17 cellular contexts compared by ENCODE assay signal in the genomic region with DNA sequence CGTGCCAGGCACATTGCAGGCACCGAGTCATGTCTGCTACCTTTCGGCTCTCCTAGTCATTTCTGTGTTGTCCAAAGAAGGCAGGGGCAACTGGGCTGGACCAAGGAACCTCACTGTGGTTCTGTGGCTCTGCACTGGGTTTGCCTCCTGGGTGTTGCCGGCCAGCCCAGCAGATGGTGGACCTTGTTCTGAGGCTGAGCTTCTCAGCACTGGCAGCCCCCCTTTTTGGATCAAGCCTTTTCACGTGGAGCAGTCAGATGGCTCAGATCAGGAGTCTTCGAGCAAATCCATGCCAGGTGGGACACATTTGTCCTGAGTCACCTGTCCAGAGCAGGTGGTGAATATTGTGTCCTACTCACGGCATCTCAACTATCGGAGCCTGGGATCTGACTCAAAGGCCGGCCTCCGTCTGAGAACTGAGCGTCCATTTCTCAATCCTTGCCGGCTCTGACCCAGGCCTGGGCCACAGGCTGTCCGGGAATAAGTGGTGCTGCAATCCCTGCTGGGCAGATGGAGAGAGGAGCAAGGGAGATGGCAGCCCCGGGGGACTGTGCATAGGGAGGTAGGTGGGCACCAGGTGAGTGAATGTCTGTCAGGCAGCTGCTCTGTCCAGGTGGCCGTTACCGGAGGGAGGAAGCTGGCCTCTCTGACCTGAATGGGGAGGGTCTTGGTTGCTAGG. TPM values are rescaled to one million over a fixed set of nuclear protein-coding genes. Genes with fewer than 3 reads are reported as not detected.
DNase-seq lines count a peak whose midpoint lies in the region; ATAC-seq lines count a peak whose summit lies in the region.
"Had no signal": no experiment of that assay in that cellular context is flagged by ENCODE, and none has a peak within 500 bp of the region (broad histone marks: within the 10 kb centered on the region; RNA-seq: fewer than 3 reads in every experiment).

A gene (plus strand): TSS at position 304 of the 679 bp plus-strand sequence. CDS start 28,521 bp downstream, outside the sequence.

- H3K4me1 Mint-ChIP-seq in activated T-cell treated with anti-CD3 and anti-CD28 coated beads, Interleukin-2, amount 50 U/mL, for 4 hours (ENCODE audit: low read depth) = no peaks in the 10 kb centered on the region
- no peaks in the 10 kb centered on the region for H3K4me1 Mint-ChIP-seq in activated T-helper 1 cell treated with anti-CD3 and anti-CD28 coated beads, Interleukin-12 subunit alpha, Interleukin-12 subunit beta, Interleukin-2, Interleukin-4 antibody, amounts not matched to agents 30 ng/mL and 10 ng/mL and 1 ng/mL, durations not matched to agents 14 hours and 24 hours and 36 hours (ENCODE audit: low read depth)

- WGBS in urinary bladder = 86% methylated on average over 16 of the region's 16 CpGs

- intact Hi-C loops in activated T-helper 1 cell treated with anti-CD3 and anti-CD28 coated beads, Interleukin-12 subunit alpha, Interleukin-12 subunit beta, Interleukin-2, Interleukin-4 antibody, amounts not matched to agents 30 ng/mL and 10 ng/mL and 1 ng/mL, durations not matched to agents 14 hours and 24 hours and 36 hours (cut with micrococcal nuclease) = no loop called here

- no peaks in the 10 kb centered on the region for H3K27me3 ChIP-seq in mononuclear cell (ENCODE audit: insufficient read depth, low read length)

- H3K27me3 Mint-ChIP-seq in activated T-cell treated with anti-CD3 and anti-CD28 coated beads, Interleukin-2, amount 50 U/mL, for 4 hours (ENCODE audit: low read depth) = peaks cover 11% of the 10 kb centered on the region
- no peaks in the 10 kb centered on the region for H3K27me3 Mint-ChIP-seq in activated T-helper 1 cell treated with anti-CD3 and anti-CD28 coated beads, Interleukin-12 subunit alpha, Interleukin-12 subunit beta, Interleukin-2, Interleukin-4 antibody, amounts not matched to agents 30 ng/mL and 10 ng/mL and 1 ng/mL, durations not matched to agents 14 hours and 24 hours and 36 hours (ENCODE audit: insufficient read depth)

- H3K4me3 ChIP-seq in mononuclear cell (ENCODE audit: low read length) (no peak within 1 kb of the TSS), urinary bladder (ENCODE audit: low read depth, low read length) (no peak within 1 kb of the TSS)
- H3K4me3 ChIP-seq: heart right ventricle had no signal

- no peaks in the 10 kb centered on the region for H3K36me3 Mint-ChIP-seq in activated T-cell treated with anti-CD3 and anti-CD28 coated beads, Interleukin-2, amount 50 U/mL, for 4 hours (ENCODE audit: insufficient read depth)
- no peaks in the 10 kb centered on the region for H3K36me3 Mint-ChIP-seq in activated T-helper 1 cell treated with anti-CD3 and anti-CD28 coated beads, Interleukin-12 subunit alpha, Interleukin-12 subunit beta, Interleukin-2, Interleukin-4 antibody, amounts not matched to agents 30 ng/mL and 10 ng/mL and 1 ng/mL, durations not matched to agents 14 hours and 24 hours and 36 hours (ENCODE audit: low read depth)
- H3K36me3 Mint-ChIP-seq: activated naive CD8-positive, alpha-beta T cell had no signal

- no peak within 1 kb of the TSS for H3K27ac Mint-ChIP-seq in activated T-helper 1 cell treated with anti-CD3 and anti-CD28 coated beads, Interleukin-12 subunit alpha, Interleukin-12 subunit beta, Interleukin-2, Interleukin-4 antibody, amounts not matched to agents 30 ng/mL and 10 ng/mL and 1 ng/mL, durations not matched to agents 14 hours and 24 hours and 36 hours
- H3K27ac Mint-ChIP-seq: activated naive CD8-positive, alpha-beta T cell; T-helper 2 cell treated with Interferon-gamma antibody and Interleukin-4, amounts not matched to agents 5 μg/mL and 100 μg/mL, for 36 hours had no signal

- no peaks in the 10 kb centered on the region for H3K9me3 ChIP-seq in mononuclear cell (ENCODE audit: low read depth, low read length)
- H3K9me3 ChIP-seq: heart right ventricle had no signal

- H3K36me3 ChIP-seq in urinary bladder (ENCODE audit: insufficient read depth) = no peaks in the 10 kb centered on the region
- H3K36me3 ChIP-seq: heart right ventricle had no signal

- no peak within 1 kb of the TSS for H3K27ac ChIP-seq in urinary bladder (ENCODE audit: low read depth)
- H3K27ac ChIP-seq: heart right ventricle had no signal

- H3K4me1 ChIP-seq in mononuclear cell (ENCODE audit: insufficient read depth, low read length) (no peaks in the 10 kb centered on the region), urinary bladder (ENCODE audit: insufficient read depth) (no peaks in the 10 kb centered on the region)

- ATAC-seq in activated T-cell treated with anti-CD3 and anti-CD28 coated beads, Interleukin-2, amount 50 U/mL, for 4 hours = no peak
- ATAC-seq in GM18868 (IDR thresholded peaks at IDR 0.05; ENCODE audit: unreplicated experiment) = no peak
- ATAC-seq: left cardiac atrium had no signal

- H3K4me3 Mint-ChIP-seq in activated T-cell treated with anti-CD3 and anti-CD28 coated beads, Interleukin-2, amount 50 U/mL, for 4 hours = no peak within 1 kb of the TSS
- no peak within 1 kb of the TSS for H3K4me3 Mint-ChIP-seq in activated T-helper 1 cell treated with anti-CD3 and anti-CD28 coated beads, Interleukin-12 subunit alpha, Interleukin-12 subunit beta, Interleukin-2, Interleukin-4 antibody, amounts not matched to agents 30 ng/mL and 10 ng/mL and 1 ng/mL, durations not matched to agents 14 hours and 24 hours and 36 hours
- H3K4me3 Mint-ChIP-seq: activated naive CD8-positive, alpha-beta T cell; T-helper 2 cell treated with Interferon-gamma antibody and Interleukin-4, amounts not matched to agents 5 μg/mL and 100 μg/mL, for 36 hours had no signal

- no peak for DNase-seq in activated T-cell treated with anti-CD3 and anti-CD28 coated beads, Interleukin-2, amount 50 U/mL, for 4 hours
- no peak for DNase-seq in activated T-cell treated with anti-CD3 and anti-CD28 coated beads, Interleukin-2, amount 50 U/mL, for 48 hours
- no peak for DNase-seq in activated T-helper 1 cell treated with anti-CD3 and anti-CD28 coated beads, Interleukin-12 subunit alpha, Interleukin-12 subunit beta, Interleukin-2, Interleukin-4 antibody, amounts not matched to agents 30 ng/mL and 10 ng/mL and 1 ng/mL, durations not matched to agents 14 hours and 24 hours and 36 hours (ENCODE audit: low spot score)
- DNase-seq in iPS-NIHi11 (ENCODE audit: low spot score) (no peak), activated gamma-delta T cell (lab: John Stamatoyannopoulos, UW) (no peak)
- DNase-seq: heart right ventricle; left cardiac atrium; NCI-H187; NCI-H526; RPMI8226; stimulated activated naive CD4-positive, alpha-beta T cell treated with Interleukin-2 at 50 U/mL for 16 hours had no signal

- no peaks in the 10 kb centered on the region for H3K9me3 Mint-ChIP-seq in activated T-cell treated with anti-CD3 and anti-CD28 coated beads, Interleukin-2, amount 50 U/mL, for 4 hours
- no peaks in the 10 kb centered on the region for H3K9me3 Mint-ChIP-seq in activated T-helper 1 cell treated with anti-CD3 and anti-CD28 coated beads, Interleukin-12 subunit alpha, Interleukin-12 subunit beta, Interleukin-2, Interleukin-4 antibody, amounts not matched to agents 30 ng/mL and 10 ng/mL and 1 ng/mL, durations not matched to agents 14 hours and 24 hours and 36 hours
- H3K9me3 Mint-ChIP-seq: neural crest cell; T-helper 2 cell treated with Interferon-gamma antibody and Interleukin-4, amounts not matched to agents 5 μg/mL and 100 μg/mL, for 36 hours had no signal

RNA-seq across cellular contexts. Expression of the gene that starts here (rescaled TPM):
- 10 to 100 TPM; 43.5 to 57.6 (median 45.0) TPM for total RNA-seq in activated T-cell treated with anti-CD3 and anti-CD28 coated beads, Interleukin-2, amount 50 U/mL, for 4 hours
- 107 and 111 TPM in 2 replicates for total RNA-seq in activated T-helper 1 cell treated with anti-CD3 and anti-CD28 coated beads, Interleukin-12 subunit alpha, Interleukin-12 subunit beta, Interleukin-2, Interleukin-4 antibody, amounts not matched to agents 30 ng/mL and 10 ng/mL and 1 ng/mL, durations not matched to agents 14 hours and 24 hours and 36 hours
- total RNA-seq in mononuclear cell (89.8 TPM), urinary bladder (10.6 TPM)
- 20.7 TPM for polyA plus RNA-seq in urinary bladder
